In genomic region chr10:72260588-72261322, GRCh38 we compare ENCODE assay signal across 1 cellular context.
A peak's percentile ranks its signal among the peaks of the same experiment; 100 is the strongest.
TF ChIP-seq lines count a peak whose summit lies in the region.

No MANE protein-coding gene starts in this region.

TF ChIP-seq in HEK293, 187 proteins besides CTCF, POLR2A, EP300 and RAD21 (continued from another document):
- TF ChIP-seq ZBTB26 (tag by site-specific recombination; optimal IDR thresholded peaks at IDR 0.05) = peak; percentile 39
- 0 out of 2 replicates have a peak, but pooled peaks have one; percentile 67 for TF ChIP-seq GFI1B (tag by site-specific recombination; IDR thresholded peaks at IDR 0.05)
- peak; percentile 69 for TF ChIP-seq PRDM4 (tag by site-specific recombination; IDR thresholded peaks at IDR 0.05)
- TF ChIP-seq ATF2 (tag by site-specific recombination; IDR thresholded peaks at IDR 0.05; ENCODE audit: low read depth) = 0 out of 2 replicates have a peak, but pooled peaks have one; percentile 12
- TF ChIP-seq ZNF148 (tag by site-specific recombination; IDR thresholded peaks at IDR 0.05; ENCODE audit: borderline replicate concordance) = no peak
- no peak for TF ChIP-seq ZNF791 (tag by site-specific recombination; IDR thresholded peaks at IDR 0.05)
- no peak for TF ChIP-seq HOXC10 (CRISPR knock-in tag; IDR thresholded peaks at IDR 0.05)
- no peak for TF ChIP-seq ZNF585B (tag by site-specific recombination; IDR thresholded peaks at IDR 0.05)
- peak; percentile 84 for TF ChIP-seq SP7 (tag by site-specific recombination; IDR thresholded peaks at IDR 0.05)
- no peak for TF ChIP-seq ZNF114 (tag by site-specific recombination; IDR thresholded peaks at IDR 0.05)
- TF ChIP-seq SCRT1 (tag by site-specific recombination; IDR thresholded peaks at IDR 0.05; ENCODE audit: borderline replicate concordance) = no peak
- TF ChIP-seq ZNF274 (IDR thresholded peaks at IDR 0.05; ENCODE audit: low read length) = no peak
- no peak for TF ChIP-seq ZNF274 (tag by site-specific recombination; IDR thresholded peaks at IDR 0.05; ENCODE audit: borderline replicate concordance)
- peak; percentile 7; the same call in 1 of the 2 replicates for TF ChIP-seq ZNF341 (tag by site-specific recombination; IDR thresholded peaks at IDR 0.05; ENCODE audit: low read depth)
- no peak for TF ChIP-seq ZNF426 (tag by site-specific recombination; IDR thresholded peaks at IDR 0.05)
- no peak for TF ChIP-seq ZNF837 (tag by site-specific recombination; IDR thresholded peaks at IDR 0.05)
- peak; percentile 84 for TF ChIP-seq ZBTB11 (tag by site-specific recombination; conservative IDR thresholded peaks at IDR 0.05; ENCODE audit: low read depth)
- TF ChIP-seq ZNF433 (tag by site-specific recombination; IDR thresholded peaks at IDR 0.05; ENCODE audit: low read depth) = no peak
- no peak for TF ChIP-seq ZNF26 (tag by site-specific recombination; IDR thresholded peaks at IDR 0.05)
- no peak; the same call in 1 of the 2 replicates for TF ChIP-seq ZNF2 (tag by site-specific recombination; IDR thresholded peaks at IDR 0.05)
- TF ChIP-seq ZNF140 (tag by site-specific recombination; IDR thresholded peaks at IDR 0.05) = no peak
- no peak for TF ChIP-seq ZNF292 (tag by site-specific recombination; IDR thresholded peaks at IDR 0.05; ENCODE audit: borderline replicate concordance, low read depth)
- TF ChIP-seq PATZ1 (tag by site-specific recombination; IDR thresholded peaks at IDR 0.05) = peak; percentile 98
- TF ChIP-seq ZNF221 (tag by site-specific recombination; IDR thresholded peaks at IDR 0.05; ENCODE audit: borderline replicate concordance) = no peak
- no peak for TF ChIP-seq ZNF473 (tag by site-specific recombination; IDR thresholded peaks at IDR 0.05)
- peak; percentile 78 for TF ChIP-seq ZSCAN30 (tag by site-specific recombination; IDR thresholded peaks at IDR 0.05)
- peak; percentile 75 for TF ChIP-seq ZSCAN4 (tag by site-specific recombination; IDR thresholded peaks at IDR 0.05)
- no peak for TF ChIP-seq ZNF488 (tag by site-specific recombination; IDR thresholded peaks at IDR 0.05)
- TF ChIP-seq ZNF548 (tag by site-specific recombination; IDR thresholded peaks at IDR 0.05) = no peak
- peak; percentile 42; the same call in 1 of the 2 replicates for TF ChIP-seq ZNF558 (tag by site-specific recombination; IDR thresholded peaks at IDR 0.05)
- no peak; the same call in 1 of the 2 replicates for TF ChIP-seq ZNF394 (tag by site-specific recombination; IDR thresholded peaks at IDR 0.05; ENCODE audit: borderline replicate concordance)
- TF ChIP-seq ZNF398 (tag by site-specific recombination; IDR thresholded peaks at IDR 0.05) = peak; percentile 99
- peak; percentile 89 for TF ChIP-seq ZNF692 (tag by site-specific recombination; IDR thresholded peaks at IDR 0.05)
- TF ChIP-seq TCF7L2 (IDR thresholded peaks at IDR 0.05; ENCODE audit: borderline replicate concordance, low read depth, low read length) = peak; percentile 56
- no peak; the same call in 1 of the 2 replicates for TF ChIP-seq ZNF580 (tag by site-specific recombination; IDR thresholded peaks at IDR 0.05)
TF ChIP-seq in HEK293: peak in this region for 69.
